ENCODE assay signal across 1 cellular context in genomic region chr12:49088932-49089330, GRCh38.
TF ChIP-seq lines count a peak whose summit lies in the region.

No MANE protein-coding gene starts in this region.

TF ChIP-seq in K562, 482 proteins besides CTCF, POLR2A, EP300 and RAD21:
- TF ChIP-seq ETV6 (IDR thresholded peaks at IDR 0.05; ENCODE audit: borderline replicate concordance in 1 of 2, low read depth in 2 of 2, low read length in 1 of 2), result 0 out of 4 replicates have a peak, but pooled peaks of 1 of the 2 experiments have one; percentile 11
- TF ChIP-seq ETV6 (CRISPR knock-in tag; IDR thresholded peaks at IDR 0.05; ENCODE audit: borderline replicate concordance), result no peak
- TF ChIP-seq ELF1 (tag; IDR thresholded peaks at IDR 0.05), result peak; percentile 34; the same call in 1 of the 2 replicates
- no peak for TF ChIP-seq SRSF1 (IDR thresholded peaks at IDR 0.05; ENCODE audit: low read depth, low read length)
TF ChIP-seq in K562: peak in this region for 2.
